2 cellular contexts compared by ENCODE assay signal in genomic region chr18:12046751-12047335, GRCh38.
TF ChIP-seq lines count a peak whose summit lies in the region.

No MANE protein-coding gene starts in this region.

TF ChIP-seq in K562, 482 proteins besides CTCF, POLR2A, EP300 and RAD21:
- no peak for TF ChIP-seq TCF3 (CRISPR knock-in tag; IDR thresholded peaks at IDR 0.05)
- TF ChIP-seq PHF20 (IDR thresholded peaks at IDR 0.05; ENCODE audit: partially characterized antibody), result no peak

TF ChIP-seq in SK-N-SH, 30 proteins besides CTCF, POLR2A, EP300 and RAD21:
- TF ChIP-seq GABPA (IDR thresholded peaks at IDR 0.05; ENCODE audit: low read depth) (no peak), RCOR1 (IDR thresholded peaks at IDR 0.05; ENCODE audit: low read length) (no peak), MEF2A (IDR thresholded peaks at IDR 0.05; ENCODE audit: borderline replicate concordance, low read depth) (no peak), FOXM1 (IDR thresholded peaks at IDR 0.05; ENCODE audit: low read depth) (no peak), FOXJ3 (CRISPR knock-in tag; IDR thresholded peaks at IDR 0.05) (no peak), RXRA (IDR thresholded peaks at IDR 0.05; ENCODE audit: borderline replicate concordance, low read depth) (no peak), USF1 (IDR thresholded peaks at IDR 0.05; ENCODE audit: borderline replicate concordance, low read depth) (no peak), ELF1 (IDR thresholded peaks at IDR 0.05) (no peak)
